ENCODE assay signal across 12 cellular contexts in genomic region chr17:32627233-32628008, GRCh38.
DNase-seq lines count a peak whose midpoint lies in the region; ATAC-seq and TF ChIP-seq lines count a peak whose summit lies in the region.
"Had no signal": no experiment of that assay in that cellular context is flagged by ENCODE, and none has a peak within 500 bp of the region (broad histone marks: within the 10 kb centered on the region; RNA-seq: fewer than 3 reads in every experiment).

No MANE protein-coding gene starts in this region.

- H3K36me3 ChIP-seq in HAP-1 (replicated peaks) (no peaks in the 10 kb centered on the region), endocrine pancreas (ENCODE audit: control insufficient read depth, insufficient read depth, low read length) (no peaks in the 10 kb centered on the region), neural progenitor cell (no peaks in the 10 kb centered on the region)
- H3K36me3 ChIP-seq: upper lobe of left lung had no signal

- no peak overlapping the region for H3K27ac ChIP-seq in neural progenitor cell
- H3K27ac ChIP-seq: upper lobe of left lung had no signal

- no peaks in the 10 kb centered on the region for H3K9me3 ChIP-seq in HAP-1
- H3K9me3 ChIP-seq in endocrine pancreas (ENCODE audit: control insufficient read depth, low read length) = no peaks in the 10 kb centered on the region
- H3K9me3 ChIP-seq in neural progenitor cell (ENCODE audit: low read depth) = no peaks in the 10 kb centered on the region
- H3K9me3 ChIP-seq: upper lobe of left lung had no signal

- H3K27me3 Mint-ChIP-seq in neural progenitor cell (ENCODE audit: insufficient read depth, low read depth) = no peaks in the 10 kb centered on the region

- intact Hi-C loops in Right ventricle myocardium inferior (cut with DNase I) = no loop called here

- H3F3A ChIP-seq in neural progenitor cell (ENCODE audit: low read depth) = peaks cover 13% of the 10 kb centered on the region

- H3K4me3 ChIP-seq in HAP-1 (no peak overlapping the region), endocrine pancreas (ENCODE audit: control insufficient read depth, insufficient read depth, low read length) (peak overlapping the region; percentile 83), neural progenitor cell (peak overlapping the region; percentile 12)
- H3K4me3 ChIP-seq: upper lobe of left lung had no signal

- ATAC-seq in Right ventricle myocardium inferior (no peak), HG03378 (IDR thresholded peaks at IDR 0.05; ENCODE audit: unreplicated experiment) (no peak)

- H3K4me1 Mint-ChIP-seq in neural progenitor cell = peaks cover 12% of the 10 kb centered on the region

- peak overlapping the region; percentile 67 for H3K4me3 Mint-ChIP-seq in neural progenitor cell

- peaks cover 8% of the 10 kb centered on the region for H3K27me3 ChIP-seq in HAP-1 (ENCODE audit: low read depth)
- no peaks in the 10 kb centered on the region for H3K27me3 ChIP-seq in endocrine pancreas (ENCODE audit: control insufficient read depth, insufficient read depth, low read length)
- H3K27me3 ChIP-seq in neural progenitor cell = no peaks in the 10 kb centered on the region
- H3K27me3 ChIP-seq: upper lobe of left lung had no signal

- H3K9me3 Mint-ChIP-seq in neural progenitor cell = no peaks in the 10 kb centered on the region

- H4K20me1 ChIP-seq in neural progenitor cell (ENCODE audit: low read depth) = no peaks in the 10 kb centered on the region

- H3K4me1 ChIP-seq in HAP-1 = no peaks in the 10 kb centered on the region
- H3K4me1 ChIP-seq in endocrine pancreas (ENCODE audit: control insufficient read depth, insufficient read depth, low read length) = peaks cover 18% of the 10 kb centered on the region
- H3K4me1 ChIP-seq in neural progenitor cell = peaks cover 15% of the 10 kb centered on the region
- H3K4me1 ChIP-seq: upper lobe of left lung had no signal

- no peak for TF ChIP-seq CTCF in neural progenitor cell (IDR thresholded peaks at IDR 0.05)

- H2AFZ ChIP-seq in neural progenitor cell (replicated peaks) = peak overlapping the region; percentile 64

- DNase-seq in HAP-1 (ENCODE audit: low spot score in 2 of 2) = peak; percentile 14 to 51
- peak; percentile 45 for DNase-seq in NCI-H226
- peak; percentile 91 for DNase-seq in neural progenitor cell (ENCODE audit: low spot score)
- DNase-seq in Right ventricle myocardium inferior (ENCODE audit: missing footprints) = no peak
- DNase-seq in OCI-M2 (lab: John Stamatoyannopoulos, UW; ENCODE audit: unreplicated experiment) = no peak
- DNase-seq in CD1c-positive myeloid dendritic cell (ENCODE audit: extremely low spot score) = no peak
- DNase-seq: foreskin melanocyte; stimulated activated CD4-positive, alpha-beta T cell treated with anti-CD3 and anti-CD28 coated beads, Interleukin-12 subunit alpha, Interleukin-12 subunit beta, amount 100 ng/mL, for 4 hours; T-helper 1 cell; upper lobe of left lung had no signal

- H3K79me2 ChIP-seq in neural progenitor cell (ENCODE audit: low read depth) = no peaks in the 10 kb centered on the region

- no peak overlapping the region for H3K27ac Mint-ChIP-seq in neural progenitor cell

- H3K9ac ChIP-seq in endocrine pancreas (ENCODE audit: control insufficient read depth, insufficient read depth, low read length) (no peak overlapping the region), neural progenitor cell (no peak overlapping the region)

- H3K4me2 ChIP-seq in neural progenitor cell = peak overlapping the region; percentile 72

- H3K36me3 Mint-ChIP-seq in neural progenitor cell = no peaks in the 10 kb centered on the region

- in situ Hi-C loops in HAP-1 (cut with MboI; ENCODE audit: low sequenced_read_pairs) = no loop called here

Comparison
In these comparisons a context has a peak if more than half of its experiments do, and no peak if none do; other contexts are left out.
1. DNase-seq: peak in HAP-1 (2 of 2), NCI-H226 (single experiment) and neural progenitor cell (single experiment); none in Right ventricle myocardium inferior (single experiment), OCI-M2 (single experiment) and CD1c-positive myeloid dendritic cell (single experiment).